ENCODE assay signal across 10 cellular contexts in the genomic region with DNA sequence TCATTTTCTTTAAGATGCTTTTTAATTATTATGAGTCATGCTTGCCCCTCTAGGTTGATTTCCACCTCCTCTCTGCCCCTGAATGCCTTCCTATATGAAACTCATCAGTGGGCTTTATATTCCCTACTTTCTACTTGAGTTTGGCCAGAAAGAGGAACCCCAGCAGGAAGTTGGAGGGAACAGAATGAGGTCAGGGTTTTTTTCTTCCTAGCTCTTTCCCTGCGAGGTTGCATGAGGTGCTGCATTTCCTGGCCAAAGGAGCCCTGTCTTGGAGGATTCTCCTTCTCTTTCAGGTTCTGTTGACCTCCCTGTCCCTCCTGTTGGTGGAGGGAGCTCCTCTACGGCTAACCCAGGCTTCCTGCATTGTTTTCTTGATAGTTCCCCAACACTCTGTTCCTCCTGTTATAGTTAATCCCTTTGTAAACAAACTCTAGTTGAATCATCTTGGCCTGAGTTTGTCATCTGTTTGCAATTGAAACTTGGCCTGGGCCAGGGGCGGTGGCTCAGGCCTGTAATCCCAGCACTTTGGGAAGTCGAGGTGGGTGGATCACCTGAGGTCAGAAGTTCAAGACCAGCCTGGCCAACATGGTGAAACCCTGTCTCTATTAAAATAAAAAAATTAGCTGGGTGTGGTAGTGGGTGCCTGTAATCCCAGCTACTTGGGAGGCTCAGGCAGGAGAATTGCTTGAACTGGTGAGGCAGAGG. TPM values are rescaled to one million over a fixed set of nuclear protein-coding genes. Genes with fewer than 3 reads are reported as not detected.
DNase-seq lines count a peak whose midpoint lies in the region; ATAC-seq lines count a peak whose summit lies in the region.
"Had no signal": no experiment of that assay in that cellular context is flagged by ENCODE, and none has a peak within 500 bp of the region (broad histone marks: within the 10 kb centered on the region; RNA-seq: fewer than 3 reads in every experiment).

No MANE protein-coding gene starts in this region.

- in situ Hi-C loops in KBM-7 (cut with MboI; ENCODE audit: low pct_unique_long_range_greater_than_20kb, low sequenced_read_pairs) = no loop called here

- H3K36me3 ChIP-seq in adipocyte (ENCODE audit: control insufficient read depth, insufficient read depth, low read length, severe bottlenecking) = no peaks in the 10 kb centered on the region
- H3K36me3 ChIP-seq in mesodermal cell (ENCODE audit: control insufficient read depth, insufficient read depth, low read length) = no peaks in the 10 kb centered on the region

- H3K9me3 ChIP-seq in adipocyte (ENCODE audit: control insufficient read depth, low read length) (peaks cover 4% of the 10 kb centered on the region), mesodermal cell (ENCODE audit: control insufficient read depth, low read length) (no peaks in the 10 kb centered on the region)
- H3K9me3 ChIP-seq: psoas muscle had no signal

- DNase-seq in DMS53 treated with DMSO at 0.1 percent for 48 hours (lab: John Stamatoyannopoulos, UW; ENCODE audit: unreplicated experiment) (peak; percentile 91), KBM-7 (peak; percentile 50), adipocyte (ENCODE audit: low read depth) (peak; percentile 86), NCI-H146 (lab: John Stamatoyannopoulos, UW) (no peak), T-helper 2 cell (no peak)
- DNase-seq: activated naive CD8-positive, alpha-beta T cell treated with anti-CD3 and anti-CD28 coated beads, Interleukin-2, amount 50 U/mL, for 24 hours had no signal

- H3K27ac ChIP-seq in mesodermal cell (ENCODE audit: low read depth, low read length, severe bottlenecking) = peak overlapping the region; percentile 8
- H3K27ac ChIP-seq: psoas muscle had no signal

- H3K27me3 ChIP-seq in adipocyte (replicated peaks; ENCODE audit: control insufficient read depth, insufficient read depth, low read length) = no peaks in the 10 kb centered on the region

- H3K4me1 ChIP-seq in adipocyte (ENCODE audit: control insufficient read depth, insufficient read depth, low read length) (no peaks in the 10 kb centered on the region), mesodermal cell (ENCODE audit: control insufficient read depth, insufficient read depth, low read length, poor library complexity, severe bottlenecking) (peaks cover 2% of the 10 kb centered on the region)
- H3K4me1 ChIP-seq: psoas muscle had no signal

- WGBS in mesodermal cell (ENCODE audit: insufficient coverage in 2 of 2), 2 experiments = 90 to 95% methylated on average over 2 to 3 of the region's 4 CpGs

- ATAC-seq in GM18868 (IDR thresholded peaks at IDR 0.05; ENCODE audit: unreplicated experiment) = no peak
- ATAC-seq in HG03565 (IDR thresholded peaks at IDR 0.05; ENCODE audit: unreplicated experiment) = no peak
- ATAC-seq: activated naive CD8-positive, alpha-beta T cell treated with anti-CD3 and anti-CD28 coated beads, Interleukin-2, amount 50 U/mL, for 24 hours had no signal

- H3K4me3 ChIP-seq in adipocyte (ENCODE audit: low read length) (no peak overlapping the region), mesodermal cell (ENCODE audit: extremely low read depth, insufficient read depth, low read length, poor library complexity, severe bottlenecking) (no peak overlapping the region)
- H3K4me3 ChIP-seq: psoas muscle had no signal

- H3K9ac ChIP-seq in adipocyte (ENCODE audit: low read length) = no peak overlapping the region

RNA-seq across cellular contexts. Expression of gene SPIC, which starts 15.3 kb away (rescaled TPM):
- polyA plus RNA-seq in mesodermal cell (2013, experiment 1 of 2) = not detected
- polyA plus RNA-seq in mesodermal cell (2013, experiment 2 of 2) = not detected
- polyA plus RNA-seq: psoas muscle had no signal

RNA-seq across cellular contexts. Expression of gene ARL1, which starts 52.2 kb away (rescaled TPM):
- polyA plus RNA-seq in mesodermal cell (2013, experiment 1 of 2) = 75.0 TPM
- 89.4 TPM for polyA plus RNA-seq in mesodermal cell (2013, experiment 2 of 2)

Comparison
In these comparisons a context has a peak if more than half of its experiments do, and no peak if none do; other contexts are left out.
1. DNase-seq: peak in DMS53 treated with DMSO at 0.1 percent for 48 hours (single experiment), KBM-7 (single experiment) and adipocyte (single experiment); none in NCI-H146 (single experiment) and T-helper 2 cell (0 of 5).